Comparison of ENCODE assay signal across 8 cellular contexts in the genomic region with DNA sequence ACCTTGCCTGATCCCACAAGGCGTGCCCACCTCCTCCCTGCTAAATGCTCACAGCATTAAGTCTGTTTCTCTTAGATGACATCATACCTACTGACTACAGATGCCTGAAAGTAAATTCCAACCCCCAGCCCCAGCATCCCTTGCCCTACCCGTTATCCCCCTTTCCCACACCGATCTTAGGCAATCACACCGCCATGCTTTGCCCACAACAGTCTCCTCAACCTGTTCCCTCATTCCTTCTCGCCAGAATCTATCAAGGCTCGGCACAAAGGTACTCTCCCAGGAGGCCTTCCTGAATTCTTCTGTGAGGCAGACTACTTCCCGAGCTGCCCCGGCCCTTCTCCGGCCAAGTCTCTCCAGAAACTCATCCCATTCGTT. TPM values are rescaled to one million over a fixed set of nuclear protein-coding genes. Genes with fewer than 3 reads are reported as not detected.
DNase-seq lines count a peak whose midpoint lies in the region; ATAC-seq and TF ChIP-seq lines count a peak whose summit lies in the region.

No MANE protein-coding gene starts in this region.

- H3K27me3 ChIP-seq in endocrine pancreas (ENCODE audit: control insufficient read depth, insufficient read depth, low read length), result no peaks in the 10 kb centered on the region

- TF ChIP-seq CTCF in OCI-LY7 (conservative IDR thresholded peaks at IDR 0.05; ENCODE audit: low read length) (no peak), nephron progenitor cell (IDR thresholded peaks at IDR 0.05) (no peak), GM13976 (IDR thresholded peaks at IDR 0.05; ENCODE audit: borderline replicate concordance, control extremely low read depth, extremely low read depth, insufficient read depth, missing control alignments) (no peak)

- H3K27ac Mint-ChIP-seq in nephron progenitor cell, result peak overlapping the region; percentile 74

- peaks cover 19% of the 10 kb centered on the region for H3K36me3 Mint-ChIP-seq in nephron progenitor cell (ENCODE audit: low read depth)

- H3K9ac ChIP-seq in endocrine pancreas (ENCODE audit: control insufficient read depth, insufficient read depth, low read length), result peak overlapping the region; percentile 97

- H4K20me1 ChIP-seq in OCI-LY7 (ENCODE audit: insufficient read depth, low read length), result peaks cover 19% of the 10 kb centered on the region

- H3K4me2 ChIP-seq in OCI-LY7 (ENCODE audit: low read length), result peak overlapping the region; percentile 98

- H3K4me1 Mint-ChIP-seq in nephron progenitor cell, result peaks cover 41% of the 10 kb centered on the region

- peak overlapping the region; percentile 88 for H3K4me3 ChIP-seq in OCI-LY7 (ENCODE audit: low read depth, low read length, poor library complexity, severe bottlenecking)
- H3K4me3 ChIP-seq in endocrine pancreas (ENCODE audit: control insufficient read depth, insufficient read depth, low read length), result peak overlapping the region; percentile 68

- CTCF ChIA-PET in OCI-LY7 (lab: Charles Lee; ENCODE audit: unreplicated experiment), result no interaction called here

- H3K9me3 ChIP-seq in OCI-LY7 (ENCODE audit: low read length), result no peaks in the 10 kb centered on the region
- no peaks in the 10 kb centered on the region for H3K9me3 ChIP-seq in endocrine pancreas (ENCODE audit: control insufficient read depth, low read length)

- POLR2A ChIA-PET in OCI-LY7 (lab: Charles Lee), result no interaction called here

- ATAC-seq in GM19438 (IDR thresholded peaks at IDR 0.05; ENCODE audit: low read depth, unreplicated experiment), result peak; percentile 16
- no peak for ATAC-seq in HG03045 (IDR thresholded peaks at IDR 0.05; ENCODE audit: unreplicated experiment)

- H3K9me3 Mint-ChIP-seq in nephron progenitor cell, result no peaks in the 10 kb centered on the region

- H3K4me3 Mint-ChIP-seq in nephron progenitor cell, result peak overlapping the region; percentile 94

- in situ Hi-C loops in GM13976 (cut with MboI; ENCODE audit: low sequenced_read_pairs, unreplicated experiment), result no loop called here

- no peak overlapping the region for H3K27ac ChIP-seq in OCI-LY7 (ENCODE audit: low read depth, low read length, poor library complexity, severe bottlenecking)

- H3K36me3 ChIP-seq in OCI-LY7 (ENCODE audit: insufficient read depth, low read length) (peaks cover 38% of the 10 kb centered on the region), endocrine pancreas (ENCODE audit: control insufficient read depth, insufficient read depth, low read length) (no peaks in the 10 kb centered on the region)

- intact Hi-C loops in OCI-LY7 (cut with micrococcal nuclease; ENCODE audit: unreplicated experiment), result loop anchor here (5.0 kb wide), 3 partner anchors 71 to 459 kb away; partner anchors contain the start of genes RUVBL1 and TPRA1

- no peaks in the 10 kb centered on the region for H3K9me2 ChIP-seq in OCI-LY7 (ENCODE audit: insufficient read depth, low read length)

- H3K27me3 Mint-ChIP-seq in nephron progenitor cell (ENCODE audit: low read depth, poor library complexity), result peaks cover 22% of the 10 kb centered on the region

- H3K4me1 ChIP-seq in OCI-LY7 (ENCODE audit: insufficient read depth, low read length, poor library complexity, severe bottlenecking) (peaks cover 31% of the 10 kb centered on the region), endocrine pancreas (ENCODE audit: control insufficient read depth, insufficient read depth, low read length) (peaks cover 26% of the 10 kb centered on the region)

- DNase-seq in OCI-LY7 (ENCODE audit: low spot score) (no peak), nephron progenitor cell (no peak), T-helper 9 cell (no peak), GM13976 (ENCODE audit: low spot score) (no peak)
- DNase-seq in stimulated activated CD4-positive, alpha-beta T cell treated with anti-CD3 and anti-CD28 coated beads, Interleukin-2, amount 100 ng/mL, for 48 hours, result no peak

- H2AFZ ChIP-seq in OCI-LY7 (ENCODE audit: low read length), result peak overlapping the region; percentile 92

- no TSS peak for BruUV-seq in OCI-LY7 (replicated peaks; lab: Mats Ljungman, UMichigan)

- H3K79me2 ChIP-seq in OCI-LY7 (ENCODE audit: insufficient read depth, low read depth, low read length), result peaks cover 37% of the 10 kb centered on the region

RNA-seq across cellular contexts. Expression of gene SEC61A1, which starts 0.8 kb away (rescaled TPM):
- 72.9 and 85.2 TPM in 2 replicates for total RNA-seq in OCI-LY7 (2014; rRNA removed; shearing (Covaris generic))
- total RNA-seq in OCI-LY7 (2022), result 118 and 133 TPM in 2 replicates
